Comparison of ENCODE assay signal across 8 cellular contexts in genomic region chr11:67505605-67506396, GRCh38. TPM values are rescaled to one million over a fixed set of nuclear protein-coding genes. Genes with fewer than 3 reads are reported as not detected.
DNase-seq lines count a peak whose midpoint lies in the region; ATAC-seq and TF ChIP-seq lines count a peak whose summit lies in the region.

No MANE protein-coding gene starts in this region.

- H3K9me3 ChIP-seq in heart right ventricle, result no peaks in the 10 kb centered on the region

- peaks cover 3% of the 10 kb centered on the region for H3K36me3 Mint-ChIP-seq in type B pancreatic cell

- H3K27ac Mint-ChIP-seq in type B pancreatic cell, result peak overlapping the region; percentile 98

- peaks cover 14% of the 10 kb centered on the region for H3K27me3 Mint-ChIP-seq in type B pancreatic cell

- H3K4me3 Mint-ChIP-seq in type B pancreatic cell, result peak overlapping the region; percentile 93

- in situ Hi-C loops in ACHN (cut with HindIII; ENCODE audit: low pct_ligation_motif_present, low pct_unique_long_range_greater_than_20kb, low sequenced_read_pairs), result no loop called here

- WGBS in heart right ventricle, 2 donors, result 6 to 15% methylated on average over 17 of the region's 17 CpGs

- ATAC-seq in heart right ventricle, result peak; percentile 44 to 80 (median 68)

- H3K36me3 ChIP-seq in heart right ventricle, result peaks cover 0 to 31% (median 8%) of the 10 kb centered on the region in 9 donors

- TF ChIP-seq CTCF in heart right ventricle (IDR thresholded peaks at IDR 0.05) (peak; percentile 98 to 99 (median 99)), type B pancreatic cell (conservative IDR thresholded peaks at IDR 0.05) (peak; percentile 97)

- H3K27ac ChIP-seq in heart right ventricle, result peak overlapping the region; percentile 82 to 100 (median 98)

- DNase-seq in ACHN (peak; percentile 97), GM19238 (ENCODE audit: insufficient read length, low spot score) (peak; percentile 90), NCI-H1417 treated with DMSO at 0.1 percent for 48 hours (lab: John Stamatoyannopoulos, UW) (peak; percentile 38), T-helper 1 cell (peak; percentile 82 to 95 (median 88)), amniotic epithelial cell (ENCODE audit: low read depth) (peak; percentile 95), heart right ventricle (peak; percentile 87 to 91), posterior vena cava (ENCODE audit: low spot score) (peak; percentile 97), type B pancreatic cell (ENCODE audit: extremely low spot score, unreplicated experiment) (peak; percentile 88)

- peaks cover 28% of the 10 kb centered on the region for H3K4me1 Mint-ChIP-seq in type B pancreatic cell (ENCODE audit: unreplicated experiment)

- H3K4me1 ChIP-seq in heart right ventricle, result peaks cover 17 to 50% (median 42%) of the 10 kb centered on the region in 9 donors

- peak overlapping the region; percentile 60 to 96 (median 78) for H3K4me3 ChIP-seq in heart right ventricle

- intact Hi-C loops in heart right ventricle (cut with DNase I), result loop anchor here in 8 of 10 donors (1.0 to 10.0 kb wide), 14 partner anchors 23 to 154 kb away; partner anchors contain the start of genes PPP1CA (in 6 of the 8), TBC1D10C (in 4 of the 8), TMEM134 (in 3 of the 8) and GSTP1 (in 2 of the 8)
- intact Hi-C loops in posterior vena cava (cut with DNase I), result loop anchor here in 1 of 2 donors (10.0 kb wide), 1 partner anchor 101 kb away; the partner anchor contains the start of genes PPP1CA and TBC1D10C

- no peaks in the 10 kb centered on the region for H3K27me3 ChIP-seq in heart right ventricle

- H3K9me3 Mint-ChIP-seq in type B pancreatic cell, result no peaks in the 10 kb centered on the region

RNA-seq across cellular contexts. Expression of gene PITPNM1, which starts 0.6 kb away (rescaled TPM):
- total RNA-seq in heart right ventricle (10 to 100 TPM; 21.3 to 68.9 (median 28.8) TPM), posterior vena cava (10 to 100 TPM; 31.5 to 42.7 TPM), type B pancreatic cell (ENCODE audit: low replicate concordance) (50.4 and 51.7 TPM in 2 replicates)
- polyA plus RNA-seq in heart right ventricle, result 10 to 100 TPM; 24.9 to 40.1 TPM

RNA-seq across cellular contexts. Expression of gene CDK2AP2, which starts 2.2 kb away (rescaled TPM):
- total RNA-seq in heart right ventricle, result 10 to 100 TPM; 29.3 to 94.1 (median 53.4) TPM
- polyA plus RNA-seq in heart right ventricle, result 100 to 1,000 TPM in 1 of 2 donors, 10 to 100 TPM in 1; 80.0 to 602 TPM
- 10 to 100 TPM; 39.7 to 40.0 TPM for total RNA-seq in posterior vena cava
- 34.9 and 37.5 TPM in 2 replicates for total RNA-seq in type B pancreatic cell (ENCODE audit: low replicate concordance)

RNA-seq across cellular contexts. Expression of gene CABP2, which starts 17.4 kb away (rescaled TPM):
- total RNA-seq in heart right ventricle (not detected), posterior vena cava (not detected), type B pancreatic cell (ENCODE audit: low replicate concordance) (not detected in 2 replicates)
- polyA plus RNA-seq in heart right ventricle, result not detected

RNA-seq across cellular contexts. Expression of gene AIP, which starts 23.0 kb away (rescaled TPM):
- total RNA-seq in heart right ventricle (10 to 100 TPM; 37.5 to 63.0 (median 49.8) TPM), posterior vena cava (10 to 100 TPM; 44.4 to 50.5 TPM), type B pancreatic cell (ENCODE audit: low replicate concordance) (32.4 and 47.6 TPM in 2 replicates)
- 100 to 1,000 TPM in 1 of 2 donors, 10 to 100 TPM in 1; 74.8 to 104 TPM for polyA plus RNA-seq in heart right ventricle

RNA-seq across cellular contexts. Expression of gene TMEM134, which starts 36.8 kb away (rescaled TPM):
- 100 to 1,000 TPM in 1 of 10 donors, 10 to 100 TPM in 9; 69.8 to 104 (median 81.2) TPM for total RNA-seq in heart right ventricle
- 10 to 100 TPM; 78.0 to 94.4 TPM for polyA plus RNA-seq in heart right ventricle
- 10 to 100 TPM; 31.0 to 35.9 TPM for total RNA-seq in posterior vena cava
- total RNA-seq in type B pancreatic cell (ENCODE audit: low replicate concordance), result 41.7 and 46.6 TPM in 2 replicates

Comparison
In these comparisons a context has a peak if more than half of its experiments do, and no peak if none do; other contexts are left out.
1. Peak in every context shown above with its lines: DNase-seq, ATAC-seq, H3K4me3 ChIP-seq and H3K27ac ChIP-seq.
2. DNase-seq: peak in every context shown above with its lines; median percentile 97 in ACHN; 97 in posterior vena cava; 95 in amniotic epithelial cell; 90 in GM19238; 89 in heart right ventricle; 88 in T-helper 1 cell; 88 in type B pancreatic cell; 38 in NCI-H1417 treated with DMSO at 0.1 percent for 48 hours.